Comparison of ENCODE assay signal across 8 cellular contexts in genomic region chr11:12746593-12747097, GRCh38.
DNase-seq lines count a peak whose midpoint lies in the region; ATAC-seq and TF ChIP-seq lines count a peak whose summit lies in the region.

No MANE protein-coding gene starts in this region.

- CTCF ChIA-PET in Calu3 (lab: Charles Lee) = interaction anchor here (0.5 to 1.5 kb wide), 8 partner anchors 12 to 264 kb away, joined by 3 to 7 read pairs (median 3); partner anchors contain the start of gene TEAD1
- CTCF ChIA-PET in naive thymus-derived CD4-positive, alpha-beta T cell (lab: Charles Lee) = no interaction called here

- DNase-seq in Calu3 (peak; percentile 81), NCI-H187 treated with DMSO at 0.1 percent for 48 hours (lab: John Stamatoyannopoulos, UW) (peak; percentile 78), amniotic epithelial cell (ENCODE audit: low read depth) (peak; percentile 93), left kidney (ENCODE audit: low read depth, low spot score) (peak; percentile 98), activated T-cell treated with anti-CD3 and anti-CD28 coated beads for 4 hours (no peak), RKO (ENCODE audit: low spot score) (no peak), GM13977 (ENCODE audit: low spot score) (no peak)
- DNase-seq in naive thymus-derived CD4-positive, alpha-beta T cell = no peak

- no peaks in the 10 kb centered on the region for H3K27me3 Mint-ChIP-seq in Calu3 (ENCODE audit: unreplicated experiment)
- peaks cover 8 to 28% (median 23%) of the 10 kb centered on the region in 5 donors for H3K27me3 Mint-ChIP-seq in naive thymus-derived CD4-positive, alpha-beta T cell

- no peak overlapping the region for H3K4me3 ChIP-seq in naive thymus-derived CD4-positive, alpha-beta T cell (ENCODE audit: low read length)

- intact Hi-C loops in Calu3 (cut with micrococcal nuclease; ENCODE audit: unreplicated experiment) = loop anchor here (2.0 kb wide), 1 partner anchor 20 kb away; no protein-coding TSS in a partner anchor
- intact Hi-C loops in naive thymus-derived CD4-positive, alpha-beta T cell (cut with micrococcal nuclease) = loop anchor here in 1 of 2 donors (5.0 kb wide), 1 partner anchor 414 kb away; no protein-coding TSS in a partner anchor

- no peak overlapping the region for H3K4me3 Mint-ChIP-seq in Calu3 (ENCODE audit: low read depth, unreplicated experiment)
- H3K4me3 Mint-ChIP-seq in naive thymus-derived CD4-positive, alpha-beta T cell = no peak overlapping the region

- no peaks in the 10 kb centered on the region for H3K27me3 ChIP-seq in naive thymus-derived CD4-positive, alpha-beta T cell (ENCODE audit: control insufficient read depth in 2 of 2, insufficient read depth in 2 of 2, low read length in 2 of 2)

- no TSS peak for BruUV-seq in Calu3 (replicated peaks; lab: Mats Ljungman, UMichigan)

- peaks cover 61% of the 10 kb centered on the region for H3K4me1 Mint-ChIP-seq in Calu3 (ENCODE audit: low read depth, unreplicated experiment)
- no peaks in the 10 kb centered on the region for H3K4me1 Mint-ChIP-seq in naive thymus-derived CD4-positive, alpha-beta T cell

- no peaks in the 10 kb centered on the region for H3K36me3 Mint-ChIP-seq in Calu3 (ENCODE audit: insufficient read depth, unreplicated experiment)
- H3K36me3 Mint-ChIP-seq in naive thymus-derived CD4-positive, alpha-beta T cell = no peaks in the 10 kb centered on the region

- no peaks in the 10 kb centered on the region for H3K4me1 ChIP-seq in naive thymus-derived CD4-positive, alpha-beta T cell (ENCODE audit: control insufficient read depth in 2 of 2, insufficient read depth in 2 of 2, low read length in 2 of 2)

- ATAC-seq in naive thymus-derived CD4-positive, alpha-beta T cell = no peak

- H3K36me3 ChIP-seq in naive thymus-derived CD4-positive, alpha-beta T cell (ENCODE audit: control insufficient read depth in 2 of 3, insufficient read depth in 3 of 3, low read length in 3 of 3) = no peaks in the 10 kb centered on the region

- TF ChIP-seq CTCF in Calu3 (IDR thresholded peaks at IDR 0.05; ENCODE audit: unreplicated experiment) (no peak), GM13977 (IDR thresholded peaks at IDR 0.05; ENCODE audit: extremely low read depth, insufficient read depth, missing control alignments) (no peak)

- no peak overlapping the region for H3K27ac Mint-ChIP-seq in Calu3 (ENCODE audit: unreplicated experiment)
- H3K27ac Mint-ChIP-seq in naive thymus-derived CD4-positive, alpha-beta T cell = peak overlapping the region in 1 of 9 donors; percentile 56

- H3K9me3 Mint-ChIP-seq in Calu3 (ENCODE audit: low read depth, unreplicated experiment) = no peaks in the 10 kb centered on the region
- H3K9me3 Mint-ChIP-seq in naive thymus-derived CD4-positive, alpha-beta T cell = peaks cover 0 to 1% (median 0%) of the 10 kb centered on the region in 11 donors

- H3K27ac ChIP-seq in naive thymus-derived CD4-positive, alpha-beta T cell (ENCODE audit: low read depth, low read length) = no peak overlapping the region

- POLR2A ChIA-PET in naive thymus-derived CD4-positive, alpha-beta T cell (lab: Charles Lee) = no interaction called here

- no peaks in the 10 kb centered on the region for H3K9me3 ChIP-seq in naive thymus-derived CD4-positive, alpha-beta T cell (ENCODE audit: control insufficient read depth in 2 of 3, low read length in 3 of 3)

- in situ Hi-C loops in GM13977 (cut with MboI; ENCODE audit: low pct_unique_long_range_greater_than_20kb, low sequenced_read_pairs, unreplicated experiment) = no loop called here

Comparison
In these comparisons a context has a peak if more than half of its experiments do, and no peak if none do; other contexts are left out.
1. DNase-seq: peak in Calu3 (single experiment), NCI-H187 treated with DMSO at 0.1 percent for 48 hours (single experiment), amniotic epithelial cell (single experiment) and left kidney (single experiment); none in activated T-cell treated with anti-CD3 and anti-CD28 coated beads for 4 hours (single experiment), naive thymus-derived CD4-positive, alpha-beta T cell (0 of 9), RKO (single experiment) and GM13977 (single experiment).